Comparison of ENCODE assay signal across 19 cellular contexts in genomic region chr11:1600626-1601025, GRCh38. TPM values are rescaled to one million over a fixed set of nuclear protein-coding genes. Genes with fewer than 3 reads are reported as not detected.
DNase-seq lines count a peak whose midpoint lies in the region; ATAC-seq lines count a peak whose summit lies in the region.
"Had no signal": no experiment of that assay in that cellular context is flagged by ENCODE, and none has a peak within 500 bp of the region (broad histone marks: within the 10 kb centered on the region; RNA-seq: fewer than 3 reads in every experiment).

No MANE protein-coding gene starts in this region.

- H3K27ac Mint-ChIP-seq in stimulated activated memory B cell treated with anti-CD40 and anti-IgM and Interleukin-4, amounts not matched to agents 10 μg/mL and 1 μg/mL and 100 μg/mL, for 72 hours: peak overlapping the region; percentile 62

- no peak overlapping the region for H3K4me3 ChIP-seq in neuronal stem cell (ENCODE audit: low read length in 2 of 2)
- H3K4me3 ChIP-seq: A549, BLaER1, HAP-1 had no signal

- ATAC-seq in stimulated activated memory B cell treated with anti-CD40 and anti-IgM and Interleukin-4, amounts not matched to agents 10 μg/mL and 1 μg/mL and 100 μg/mL, for 72 hours: no peak
- ATAC-seq: A549 had no signal

- no peak overlapping the region for H3K4me3 Mint-ChIP-seq in stimulated activated memory B cell treated with anti-CD40 and anti-IgM and Interleukin-4, amounts not matched to agents 10 μg/mL and 1 μg/mL and 100 μg/mL, for 72 hours
- H3K4me3 Mint-ChIP-seq: CD4-positive, alpha-beta memory T cell had no signal

- H2AFZ ChIP-seq in neuronal stem cell (ENCODE audit: low read length): peak overlapping the region; percentile 22

- no peak overlapping the region for H2BK5ac ChIP-seq in neuronal stem cell (ENCODE audit: low read length)

- H3K27ac ChIP-seq in neuronal stem cell (replicated peaks; ENCODE audit: low read length): no peak overlapping the region
- H3K27ac ChIP-seq: 22Rv1, A549, BLaER1 had no signal

- no peak overlapping the region for H3K4ac ChIP-seq in neuronal stem cell (ENCODE audit: low read length)

- H3K36me3 ChIP-seq in neuronal stem cell (replicated peaks in 1 of 2; ENCODE audit: control insufficient read depth in 2 of 2, insufficient read depth in 2 of 2, low read length in 2 of 2): no peaks in the 10 kb centered on the region
- H3K36me3 ChIP-seq: BLaER1, HAP-1 had no signal

- peaks cover 20% of the 10 kb centered on the region for H3K27me3 Mint-ChIP-seq in stimulated activated memory B cell treated with anti-CD40 and anti-IgM and Interleukin-4, amounts not matched to agents 10 μg/mL and 1 μg/mL and 100 μg/mL, for 72 hours

- no peak overlapping the region for H3K9ac ChIP-seq in neuronal stem cell (ENCODE audit: low read depth, low read length, poor library complexity)
- H3K9ac ChIP-seq: BLaER1 had no signal

- WGBS in neuronal stem cell (ENCODE audit: extremely low coverage in 2 of 2, insufficient read length in 2 of 2, insufficient replicate concordance in 1 of 2), 2 donors: no CpG with 5 or more reads among the region's 5 CpGs

- no peaks in the 10 kb centered on the region for H3K4me1 ChIP-seq in neuronal stem cell (ENCODE audit: control insufficient read depth in 2 of 2, insufficient read depth in 1 of 2, low read depth in 1 of 2, low read length in 2 of 2)
- H3K4me1 ChIP-seq: A549, HAP-1 had no signal

- no peaks in the 10 kb centered on the region for H3K9me3 ChIP-seq in neuronal stem cell (replicated peaks in 1 of 2; ENCODE audit: control insufficient read depth in 2 of 2, insufficient read depth in 1 of 2, low read depth in 1 of 2, low read length in 2 of 2)
- H3K9me3 ChIP-seq: A549, BLaER1, HAP-1 had no signal

- no peaks in the 10 kb centered on the region for H3K79me1 ChIP-seq in neuronal stem cell (ENCODE audit: low read depth, low read length)

- H3K4me2 ChIP-seq in neuronal stem cell (ENCODE audit: insufficient read depth, low read length, poor library complexity, severe bottlenecking): no peak overlapping the region
- H3K4me2 ChIP-seq: A549, BLaER1 had no signal

- H4K8ac ChIP-seq in neuronal stem cell (ENCODE audit: low read depth, low read length): no peak overlapping the region

- H3K9me3 Mint-ChIP-seq in stimulated activated memory B cell treated with anti-CD40 and anti-IgM and Interleukin-4, amounts not matched to agents 10 μg/mL and 1 μg/mL and 100 μg/mL, for 72 hours: no peaks in the 10 kb centered on the region
- H3K9me3 Mint-ChIP-seq: CD4-positive, alpha-beta memory T cell had no signal

- peaks cover 6% of the 10 kb centered on the region for H3K36me3 Mint-ChIP-seq in stimulated activated memory B cell treated with anti-CD40 and anti-IgM and Interleukin-4, amounts not matched to agents 10 μg/mL and 1 μg/mL and 100 μg/mL, for 72 hours
- H3K36me3 Mint-ChIP-seq: CD14-positive monocyte; CD4-positive, alpha-beta memory T cell had no signal

- no peak overlapping the region for H2BK12ac ChIP-seq in neuronal stem cell (ENCODE audit: low read length)

- H3K4me1 Mint-ChIP-seq in stimulated activated memory B cell treated with anti-CD40 and anti-IgM and Interleukin-4, amounts not matched to agents 10 μg/mL and 1 μg/mL and 100 μg/mL, for 72 hours: peaks cover 21% of the 10 kb centered on the region
- H3K4me1 Mint-ChIP-seq: CD14-positive monocyte had no signal

- no peak overlapping the region for H2BK120ac ChIP-seq in neuronal stem cell (ENCODE audit: low read depth, low read length)

- DNase-seq in Ammon's horn (ENCODE audit: low spot score) (peak; percentile 43), globus pallidus (ENCODE audit: low spot score) (peak; percentile 29), neuronal stem cell (ENCODE audit: low spot score) (no peak), epidermal melanocyte (ENCODE audit: insufficient read length, low spot score) (no peak), occipital lobe (lab: John Stamatoyannopoulos, UW) (no peak), SW480 (ENCODE audit: low spot score) (no peak)
- DNase-seq: AML-193; Calu3; CD4-positive, alpha-beta memory T cell; DMS79 treated with DMSO at 0.1 percent for 48 hours; GF-D8 had no signal

- no peak overlapping the region for H2BK15ac ChIP-seq in neuronal stem cell (ENCODE audit: low read length)

- H3K14ac ChIP-seq in neuronal stem cell (ENCODE audit: low read length): no peak overlapping the region

- no peak overlapping the region for H4K91ac ChIP-seq in neuronal stem cell (ENCODE audit: low read depth, low read length, poor library complexity)

- H3K27me3 ChIP-seq in neuronal stem cell (ENCODE audit: control insufficient read depth in 3 of 3, insufficient read depth in 3 of 3, low read depth in 1 of 3, low read length in 3 of 3): peaks cover 0 to 38% (median 11%) of the 10 kb centered on the region in 3 experiments
- H3K27me3 ChIP-seq: BLaER1 had no signal

- H3K18ac ChIP-seq in neuronal stem cell (ENCODE audit: low read length): no peak overlapping the region

- no peak overlapping the region for H3K23ac ChIP-seq in neuronal stem cell (ENCODE audit: low read depth, low read length, poor library complexity)

- no peak overlapping the region for H2AK5ac ChIP-seq in neuronal stem cell (ENCODE audit: low read depth, low read length)

RNA-seq across cellular contexts. Expression of gene KRTAP5-2, which starts 2.5 kb away (rescaled TPM):
- not detected for polyA plus RNA-seq in neuronal stem cell (2013, experiment 1 of 2)
- not detected for polyA plus RNA-seq in neuronal stem cell (2013, experiment 2 of 2)
- not detected for total RNA-seq in occipital lobe
- total RNA-seq: Calu3; CD4-positive, alpha-beta memory T cell; H4; HT-29 had no signal
- polyA plus RNA-seq: A549; CD14-positive monocyte; CD4-positive, alpha-beta memory T cell had no signal

RNA-seq across cellular contexts. Expression of gene KRTAP5-3, which starts 7.6 kb away (rescaled TPM):
- polyA plus RNA-seq in neuronal stem cell (2013, experiment 1 of 2): not detected
- not detected for polyA plus RNA-seq in neuronal stem cell (2013, experiment 2 of 2)
- not detected for total RNA-seq in occipital lobe
- total RNA-seq: Calu3; CD4-positive, alpha-beta memory T cell; H4; HT-29 had no signal
- polyA plus RNA-seq: A549; CD14-positive monocyte; CD4-positive, alpha-beta memory T cell had no signal

RNA-seq across cellular contexts. Expression of gene KRTAP5-1, which starts 15.5 kb away (rescaled TPM):
- polyA plus RNA-seq in neuronal stem cell (2013, experiment 1 of 2): not detected
- not detected for polyA plus RNA-seq in neuronal stem cell (2013, experiment 2 of 2)
- total RNA-seq in occipital lobe: not detected
- total RNA-seq: Calu3; CD4-positive, alpha-beta memory T cell; H4; HT-29 had no signal
- polyA plus RNA-seq: A549, CD14-positive monocyte had no signal

RNA-seq across cellular contexts. Expression of gene KRTAP5-4, which starts 21.3 kb away (rescaled TPM):
- polyA plus RNA-seq in neuronal stem cell (2013, experiment 1 of 2): not detected
- polyA plus RNA-seq in neuronal stem cell (2013, experiment 2 of 2): not detected
- not detected for total RNA-seq in occipital lobe
- total RNA-seq: Calu3; CD4-positive, alpha-beta memory T cell; H4; HT-29 had no signal
- polyA plus RNA-seq: A549; CD14-positive monocyte; CD4-positive, alpha-beta memory T cell had no signal

RNA-seq across cellular contexts. Expression of gene DUSP8, which starts 28.6 kb away (rescaled TPM):
- polyA plus RNA-seq in neuronal stem cell (2013, experiment 1 of 2): 5.8 TPM
- 6.1 TPM for polyA plus RNA-seq in neuronal stem cell (2013, experiment 2 of 2)
- 5.6 TPM for total RNA-seq in occipital lobe
- polyA plus RNA-seq: CD14-positive monocyte had no signal

Comparison
In these comparisons a context has a peak if more than half of its experiments do, and no peak if none do; other contexts are left out.
1. DNase-seq: peak in Ammon's horn (single experiment) and globus pallidus (single experiment); none in neuronal stem cell (single experiment), epidermal melanocyte (single experiment), occipital lobe (single experiment) and SW480 (single experiment).